Comparison of ENCODE assay signal across 13 cellular contexts in the genomic region with DNA sequence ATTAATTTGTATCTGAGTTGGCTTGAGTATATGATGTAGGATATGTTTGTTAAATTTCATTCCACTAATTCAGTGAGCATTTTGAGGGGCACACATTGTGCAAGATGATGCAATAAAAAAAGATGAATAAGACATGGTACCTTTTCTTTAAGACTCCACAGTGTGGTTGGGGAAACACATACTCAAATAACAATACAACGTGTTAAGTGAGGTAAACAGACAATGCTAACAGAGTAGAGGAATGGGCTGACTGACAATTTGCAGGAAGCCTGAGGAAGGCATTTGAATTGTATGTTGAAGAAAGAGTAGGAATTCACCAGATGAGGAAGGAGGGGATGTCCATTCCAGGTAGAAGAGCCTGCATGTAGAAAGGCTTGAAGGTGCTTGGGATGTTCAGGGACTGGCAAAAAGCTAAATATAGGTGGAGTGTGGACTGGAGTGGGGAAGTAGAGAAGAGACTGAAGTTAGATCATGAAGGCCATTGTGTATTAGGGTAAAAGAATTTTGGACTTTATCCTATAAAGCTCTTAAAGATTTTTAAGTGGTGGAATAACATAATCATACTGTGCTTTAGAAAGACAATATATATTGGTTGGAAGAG. TPM values are rescaled to one million over a fixed set of nuclear protein-coding genes. Genes with fewer than 3 reads are reported as not detected.
A peak's percentile ranks its signal among the peaks of the same experiment; 100 is the strongest.
DNase-seq lines count a peak whose midpoint lies in the region; ATAC-seq and TF ChIP-seq lines count a peak whose summit lies in the region.
"Had no signal": no experiment of that assay in that cellular context is flagged by ENCODE, and none has a peak within 500 bp of the region (broad histone marks: within the 10 kb centered on the region; RNA-seq: fewer than 3 reads in every experiment).

No MANE protein-coding gene starts in this region.

- intact Hi-C loops in mammary epithelial cell (cut with micrococcal nuclease): no loop called here

- dilution Hi-C loops in mammary epithelial cell (cut with HindIII; ENCODE audit: low sequenced_read_pairs): no loop called here

- H3K4me2 ChIP-seq in mammary epithelial cell (ENCODE audit: insufficient read depth, low read depth, low read length): peak overlapping the region; percentile 56

- 81% methylated on average over 1 of the region's 1 CpG for WGBS in mammary epithelial cell (ENCODE audit: low coverage, missing lambda C conversion rate)

- TF ChIP-seq CTCF in mammary epithelial cell (conservative IDR thresholded peaks at IDR 0.05 in 1 of 2, IDR thresholded peaks at IDR 0.05 in 1 of 2; ENCODE audit: extremely low read depth in 1 of 2, insufficient read depth in 1 of 2, low read depth in 1 of 2, low read length in 2 of 2) (no peak), GM10248 (IDR thresholded peaks at IDR 0.05; ENCODE audit: control extremely low read depth, extremely low read depth, low read depth, missing control alignments) (no peak)

- H3K4me1 ChIP-seq in ACC112 (ENCODE audit: control insufficient read depth, insufficient read depth, low read length, unreplicated experiment) (peaks cover 38% of the 10 kb centered on the region), HUES6 (ENCODE audit: control insufficient read depth, insufficient read depth, low read length) (peaks cover 19% of the 10 kb centered on the region), mammary epithelial cell (ENCODE audit: insufficient read depth, low read length) (peaks cover 26% of the 10 kb centered on the region)

- peaks cover 3% of the 10 kb centered on the region; the same call in 1 of the 2 replicates for H3K9me3 ChIP-seq in HUES6 (ENCODE audit: control insufficient read depth, insufficient read depth, low read depth, low read length)
- no peaks in the 10 kb centered on the region for H3K9me3 ChIP-seq in mammary epithelial cell (replicated peaks; ENCODE audit: insufficient read depth, low read length)

- CTCF ChIA-PET in mammary epithelial cell (lab: Charles Lee; ENCODE audit: low non-redundant PET) (interaction anchor here (0.7 kb wide), 1 partner anchor 497 kb away, joined by 7 read pairs; no protein-coding TSS in a partner anchor), GM10248 (lab: Yijun Ruan, JAX) (interaction anchor here (1.0 to 3.6 kb wide), 6 partner anchors 11 to 68 kb away, joined by 3 to 16 read pairs (median 4); no protein-coding TSS in a partner anchor)

- H3K27me3 ChIP-seq in ACC112 (ENCODE audit: insufficient read depth, low read length): no peaks in the 10 kb centered on the region
- no peaks in the 10 kb centered on the region for H3K27me3 ChIP-seq in HUES6 (ENCODE audit: control insufficient read depth, insufficient read depth, low read length)
- no peaks in the 10 kb centered on the region for H3K27me3 ChIP-seq in mammary epithelial cell (ENCODE audit: insufficient read depth, low read length)

- POLR2A ChIA-PET in GM10248 (lab: Yijun Ruan, JAX): no interaction called here

- H4K20me1 ChIP-seq in mammary epithelial cell (ENCODE audit: insufficient read depth, low read length): no peaks in the 10 kb centered on the region

- H2AFZ ChIP-seq in ACC112 (ENCODE audit: low read length, unreplicated experiment) (no peak overlapping the region), mammary epithelial cell (ENCODE audit: low read depth, low read length) (no peak overlapping the region)

- ATAC-seq in GM18858 (IDR thresholded peaks at IDR 0.05; ENCODE audit: unreplicated experiment): no peak

- BruUV-seq in mammary epithelial cell (replicated peaks; lab: Mats Ljungman, UMichigan): TSS peak; percentile 15

- in situ Hi-C loops in mammary epithelial cell (cut with MboI; ENCODE audit: low sequenced_read_pairs in 2 of 2): no loop called here

- H3K36me3 ChIP-seq in ACC112 (ENCODE audit: insufficient read depth, low read length) (no peaks in the 10 kb centered on the region), HUES6 (ENCODE audit: control insufficient read depth, insufficient read depth, low read length) (no peaks in the 10 kb centered on the region), mammary epithelial cell (ENCODE audit: insufficient read depth, low read length) (no peaks in the 10 kb centered on the region)

- H3K4me3 ChIP-seq in ACC112 (ENCODE audit: low read depth, low read length): peak overlapping the region; percentile 47
- no peak overlapping the region for H3K4me3 ChIP-seq in HUES6 (ENCODE audit: low read depth, low read length)
- H3K4me3 ChIP-seq in mammary epithelial cell (replicated peaks in 1 of 3; ENCODE audit: insufficient read depth in 1 of 3, low read depth in 2 of 3, low read length in 3 of 3): peak overlapping the region in 1 of 3 experiments; percentile 6

- H3K9ac ChIP-seq in HUES6 (ENCODE audit: low read length) (no peak overlapping the region), mammary epithelial cell (ENCODE audit: insufficient read depth, low read length) (no peak overlapping the region)

- DNase-seq in mammary epithelial cell: peak; percentile 22
- peak; percentile 53 for DNase-seq in iris pigment epithelial cell (ENCODE audit: low read depth)
- no peak for DNase-seq in NOMO-1 (lab: John Stamatoyannopoulos, UW; ENCODE audit: unreplicated experiment in 2 of 2)
- no peak for DNase-seq in DMS79 (lab: John Stamatoyannopoulos, UW)
- no peak for DNase-seq in GM10248 (ENCODE audit: extremely low spot score)
- DNase-seq: AML-193, left cardiac atrium, MV-4-11, NCI-H510A, SHP77 treated with DMSO at 0.1 percent for 48 hours had no signal

- H3K79me2 ChIP-seq in ACC112 (ENCODE audit: control insufficient read depth, insufficient read depth, low read length, unreplicated experiment) (peaks cover 53% of the 10 kb centered on the region), mammary epithelial cell (ENCODE audit: insufficient read depth, low read length) (peaks cover 62% of the 10 kb centered on the region)

- H3K27ac ChIP-seq in ACC112 (ENCODE audit: low read depth, low read length) (peak overlapping the region; percentile 80), HUES6 (ENCODE audit: low read depth, low read length) (peak overlapping the region; percentile 3; the same call in 1 of the 2 replicates), mammary epithelial cell (ENCODE audit: insufficient read depth, low read depth, low read length) (peak overlapping the region; percentile 58)

RNA-seq across cellular contexts. Expression of gene RNF169, which starts 6.8 kb away (rescaled TPM):
- 10 to 100 TPM; 17.2 to 18.7 TPM for total RNA-seq in mammary epithelial cell
- polyA plus RNA-seq in mammary epithelial cell: 5.3 TPM
- polyA minus RNA-seq in mammary epithelial cell: 17.7 TPM

RNA-seq across cellular contexts. Expression of gene CHRDL2, which starts 24.3 kb away (rescaled TPM):
- not detected for total RNA-seq in mammary epithelial cell
- not detected for polyA plus RNA-seq in mammary epithelial cell
- polyA minus RNA-seq in mammary epithelial cell: not detected

Comparison
In these comparisons a context has a peak if more than half of its experiments do, and no peak if none do; other contexts are left out.
1. H3K27ac ChIP-seq: peak in every context shown above with its lines; median percentile 80 in ACC112; 58 in mammary epithelial cell; 3 in HUES6.
2. DNase-seq: peak in mammary epithelial cell (single experiment) and iris pigment epithelial cell (single experiment); none in NOMO-1 (0 of 2), DMS79 (single experiment) and GM10248 (single experiment).